In the genomic region with DNA sequence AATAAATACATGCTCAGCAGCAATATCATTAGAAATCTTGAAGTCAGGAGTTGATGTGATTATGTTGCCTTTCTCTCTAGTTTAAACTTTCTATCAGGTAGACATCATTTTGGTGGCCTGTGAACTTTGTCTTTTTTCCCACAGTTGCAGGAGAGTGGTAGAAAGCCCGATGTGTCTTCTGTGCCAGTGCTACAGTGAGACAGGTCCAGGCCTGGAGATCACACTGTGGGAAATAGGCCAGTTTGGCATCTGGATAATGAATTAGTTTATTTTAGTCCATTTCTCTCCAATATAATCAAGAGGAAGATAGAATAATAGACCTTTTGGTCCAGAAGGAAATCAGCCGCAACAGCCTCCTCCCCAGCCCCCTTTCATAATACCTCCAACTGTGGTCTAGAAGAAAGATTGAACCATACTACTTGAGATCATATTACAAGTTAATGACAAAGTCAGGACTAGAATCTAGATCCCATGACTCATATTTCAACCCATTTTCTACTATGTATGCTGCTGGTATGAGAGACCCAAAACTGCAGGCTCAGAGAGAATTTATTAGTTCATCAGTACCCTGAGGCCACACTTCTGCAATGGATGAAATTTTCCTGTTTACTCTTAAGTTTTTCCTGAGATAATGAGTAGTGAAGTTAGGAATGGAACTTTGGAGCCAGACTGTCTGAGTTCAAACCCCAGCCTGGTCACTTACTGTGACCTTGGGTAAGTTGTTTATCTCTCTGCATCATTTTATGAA, we compare ENCODE assay signal across 12 cellular contexts. TPM values are rescaled to one million over a fixed set of nuclear protein-coding genes. Genes with fewer than 3 reads are reported as not detected.
A peak's percentile ranks its signal among the peaks of the same experiment; 100 is the strongest.
DNase-seq lines count a peak whose midpoint lies in the region; ATAC-seq, FAIRE-seq and TF ChIP-seq lines count a peak whose summit lies in the region.
"Had no signal": no experiment of that assay in that cellular context is flagged by ENCODE, and none has a peak within 500 bp of the region (broad histone marks: within the 10 kb centered on the region; RNA-seq: fewer than 3 reads in every experiment).

No MANE protein-coding gene starts in this region.

- no peaks in the 10 kb centered on the region for H3K36me3 ChIP-seq in bronchial epithelial cell (ENCODE audit: control insufficient read depth, insufficient read depth, low read length)
- no peaks in the 10 kb centered on the region for H3K36me3 ChIP-seq in neutrophil
- H3K36me3 ChIP-seq in endodermal cell (ENCODE audit: control insufficient read depth, insufficient read depth, low read length) = no peaks in the 10 kb centered on the region

- H3K27me3 Mint-ChIP-seq in endodermal cell (ENCODE audit: insufficient read depth) = no peaks in the 10 kb centered on the region
- H3K27me3 Mint-ChIP-seq: stimulated activated naive B cell treated with anti-CD40 and anti-IgM and Interleukin-4, amounts not matched to agents 10 μg/mL and 1 μg/mL and 100 μg/mL, for 72 hours had no signal

- 97 to 100% methylated on average over 1 to 2 of the region's 2 CpGs for WGBS in endodermal cell (ENCODE audit: insufficient coverage in 1 of 2, insufficient read length in 1 of 2), 2 experiments

- no peaks in the 10 kb centered on the region for H3K9me3 Mint-ChIP-seq in endodermal cell
- H3K9me3 Mint-ChIP-seq: stimulated activated naive B cell treated with anti-CD40 and anti-IgM and Interleukin-4, amounts not matched to agents 10 μg/mL and 1 μg/mL and 100 μg/mL, for 72 hours had no signal

- no peak overlapping the region for H3K4me3 ChIP-seq in bronchial epithelial cell (ENCODE audit: low read depth, low read length)
- no peak overlapping the region for H3K4me3 ChIP-seq in neutrophil (ENCODE audit: low read depth in 1 of 2, low read length in 1 of 2)
- no peak overlapping the region for H3K4me3 ChIP-seq in endodermal cell (ENCODE audit: low read length)

- H3K4me1 Mint-ChIP-seq in endodermal cell = peaks cover 15% of the 10 kb centered on the region

- DNase-seq in EH (ENCODE audit: low read depth) (peak; percentile 100), NCI-H69 (lab: John Stamatoyannopoulos, UW) (peak; percentile 3), bronchial epithelial cell (ENCODE audit: low read depth) (peak; percentile 88), SW480 (ENCODE audit: low spot score) (no peak), endodermal cell (no peak)
- DNase-seq: GDM1; NCI-H146; NK-92 treated with Interleukin-12 subunit alpha and Interleukin-12 subunit beta, amount 100 ng/mL, for 24 hours; stimulated activated naive B cell treated with anti-CD40 and anti-IgM and Interleukin-4, amounts not matched to agents 10 μg/mL and 1 μg/mL and 100 μg/mL, for 72 hours had no signal

- no peaks in the 10 kb centered on the region for H3K27me3 ChIP-seq in bronchial epithelial cell (ENCODE audit: control insufficient read depth, insufficient read depth, low read length)
- no peaks in the 10 kb centered on the region for H3K27me3 ChIP-seq in neutrophil
- H3K27me3 ChIP-seq in endodermal cell (ENCODE audit: control insufficient read depth, insufficient read depth, low read length, poor library complexity, severe bottlenecking) = no peaks in the 10 kb centered on the region

- ATAC-seq in HG03159 (IDR thresholded peaks at IDR 0.05; ENCODE audit: unreplicated experiment) = no peak
- ATAC-seq: stimulated activated naive B cell treated with anti-CD40 and anti-IgM and Interleukin-4, amounts not matched to agents 10 μg/mL and 1 μg/mL and 100 μg/mL, for 72 hours had no signal

- no peak overlapping the region for H3K4me3 Mint-ChIP-seq in endodermal cell
- H3K4me3 Mint-ChIP-seq: stimulated activated naive B cell treated with anti-CD40 and anti-IgM and Interleukin-4, amounts not matched to agents 10 μg/mL and 1 μg/mL and 100 μg/mL, for 72 hours had no signal

- H3K9me3 ChIP-seq in neutrophil = no peaks in the 10 kb centered on the region
- no peaks in the 10 kb centered on the region for H3K9me3 ChIP-seq in endodermal cell (ENCODE audit: control insufficient read depth, low read length)

- H3K36me3 Mint-ChIP-seq in endodermal cell (ENCODE audit: low read depth) = peaks cover 3% of the 10 kb centered on the region

- H3K9ac ChIP-seq in endodermal cell (ENCODE audit: extremely low read depth, low read length, poor library complexity, severe bottlenecking) = no peak overlapping the region

- FAIRE-seq in bronchial epithelial cell (lab: Jason Lieb, UNC) = no peak
- FAIRE-seq: colon had no signal

- H3K27ac ChIP-seq in neutrophil (peak overlapping the region; percentile 37), endodermal cell (ENCODE audit: low read depth, low read length) (no peak overlapping the region)

- H3K27ac Mint-ChIP-seq in endodermal cell = no peak overlapping the region
- H3K27ac Mint-ChIP-seq: stimulated activated naive B cell treated with anti-CD40 and anti-IgM and Interleukin-4, amounts not matched to agents 10 μg/mL and 1 μg/mL and 100 μg/mL, for 72 hours had no signal

- TF ChIP-seq CTCF in bronchial epithelial cell (IDR thresholded peaks at IDR 0.05; ENCODE audit: insufficient read depth, low read length, severe bottlenecking) (no peak), neutrophil (IDR thresholded peaks at IDR 0.05) (no peak), endodermal cell (conservative IDR thresholded peaks at IDR 0.05) (no peak)

- peaks cover 6 to 26% of the 10 kb centered on the region in 2 experiments for H3K4me1 ChIP-seq in neutrophil (ENCODE audit: control insufficient read depth in 1 of 2, insufficient read depth in 1 of 2, low read depth in 1 of 2, low read length in 1 of 2)
- no peaks in the 10 kb centered on the region for H3K4me1 ChIP-seq in endodermal cell (ENCODE audit: control insufficient read depth, insufficient read depth, low read length)

RNA-seq across cellular contexts. Expression of gene KCMF1, which starts 20.6 kb away (rescaled TPM):
- 174 and 180 TPM in 2 replicates for total RNA-seq in bronchial epithelial cell
- total RNA-seq in endodermal cell = 10 to 100 TPM; 71.8 to 86.8 TPM
- 77.4 TPM for polyA plus RNA-seq in endodermal cell (2013, experiment 1 of 2)
- 68.3 TPM for polyA plus RNA-seq in endodermal cell (2013, experiment 2 of 2)

Comparison
In these comparisons a context has a peak if more than half of its experiments do, and no peak if none do; other contexts are left out.
1. DNase-seq: peak in EH (single experiment), NCI-H69 (single experiment) and bronchial epithelial cell (single experiment); none in SW480 (single experiment) and endodermal cell (single experiment).